Comparison of ENCODE assay signal across 18 cellular contexts in the genomic region with DNA sequence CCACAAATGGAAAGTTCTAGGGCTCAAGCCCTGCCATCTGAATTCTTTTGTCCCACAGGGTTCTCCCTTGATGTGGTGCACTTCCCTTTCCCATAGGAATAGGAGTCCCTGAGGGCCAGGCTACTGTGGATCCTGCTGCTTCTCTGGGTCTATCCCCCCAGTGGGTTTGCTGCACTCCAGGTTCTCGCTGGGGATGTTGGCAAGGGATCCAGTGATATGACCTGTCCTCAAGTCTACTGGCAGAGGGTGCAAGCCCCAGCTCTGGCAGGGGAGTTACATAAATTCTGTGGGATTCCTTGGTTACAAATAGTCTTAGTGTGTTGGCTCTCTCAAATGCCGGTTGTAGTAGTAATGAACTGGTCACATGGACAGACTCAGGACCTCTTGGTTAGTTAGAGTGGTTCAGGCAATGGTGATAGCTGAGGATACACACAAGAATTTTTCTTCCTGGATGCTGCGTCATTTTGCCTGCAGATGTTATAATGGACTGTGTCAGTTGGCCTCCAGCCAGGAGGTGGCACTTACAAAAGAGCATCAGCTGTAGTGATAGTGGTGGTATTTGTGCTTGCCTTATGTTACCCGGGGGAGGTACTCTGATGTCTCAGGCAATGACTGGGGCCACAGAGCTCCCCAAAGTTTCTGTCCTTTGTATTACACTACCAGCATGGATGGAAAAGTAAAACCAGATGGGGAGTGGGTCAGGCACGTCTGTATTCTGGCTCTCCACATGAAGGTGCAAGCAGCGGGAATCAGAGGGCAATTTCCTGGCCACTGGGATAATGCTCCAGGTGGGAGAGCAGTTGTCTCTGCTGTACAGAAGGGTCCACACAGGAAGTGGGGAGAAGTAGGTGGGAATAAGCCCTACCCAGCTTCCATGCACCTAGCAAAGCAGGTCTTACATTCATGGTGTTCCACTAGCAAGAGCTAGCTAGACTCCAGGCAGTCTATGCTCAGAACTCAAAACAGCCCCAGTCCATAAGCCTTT.
DNase-seq lines count a peak whose midpoint lies in the region; ATAC-seq and TF ChIP-seq lines count a peak whose summit lies in the region.
"Had no signal": no experiment of that assay in that cellular context is flagged by ENCODE, and none has a peak within 500 bp of the region (broad histone marks: within the 10 kb centered on the region; RNA-seq: fewer than 3 reads in every experiment).

No MANE protein-coding gene starts in this region.

- H3K9me3 Mint-ChIP-seq in type B pancreatic cell, result peaks cover 3% of the 10 kb centered on the region
- H3K9me3 Mint-ChIP-seq in activated CD4-positive, alpha-beta T cell treated with anti-CD3 and anti-CD28 coated beads for 36 hours (ENCODE audit: low read depth), result peaks cover 2% of the 10 kb centered on the region

- H3K27ac Mint-ChIP-seq in type B pancreatic cell, result no peak overlapping the region
- H3K27ac Mint-ChIP-seq in activated CD4-positive, alpha-beta T cell treated with anti-CD3 and anti-CD28 coated beads for 36 hours, result no peak overlapping the region
- H3K27ac Mint-ChIP-seq: CD4-positive, CD25-positive, alpha-beta regulatory T cell had no signal

- ATAC-seq in activated CD4-positive, alpha-beta T cell treated with anti-CD3 and anti-CD28 coated beads for 36 hours, result no peak
- ATAC-seq: A549 had no signal

- no peak for TF ChIP-seq CTCF in type B pancreatic cell (conservative IDR thresholded peaks at IDR 0.05)

- no peak overlapping the region for H3K4me3 Mint-ChIP-seq in type B pancreatic cell
- no peak overlapping the region for H3K4me3 Mint-ChIP-seq in activated CD4-positive, alpha-beta T cell treated with anti-CD3 and anti-CD28 coated beads for 36 hours
- H3K4me3 Mint-ChIP-seq: CD4-positive, CD25-positive, alpha-beta regulatory T cell had no signal

- CTCF ChIA-PET in activated CD4-positive, alpha-beta T cell treated with anti-CD3 and anti-CD28 coated beads for 36 hours (lab: Charles Lee), result no interaction called here

- H3K4me1 Mint-ChIP-seq in type B pancreatic cell (ENCODE audit: unreplicated experiment), result no peaks in the 10 kb centered on the region
- no peaks in the 10 kb centered on the region for H3K4me1 Mint-ChIP-seq in activated CD4-positive, alpha-beta T cell treated with anti-CD3 and anti-CD28 coated beads for 36 hours
- H3K4me1 Mint-ChIP-seq: CD4-positive, CD25-positive, alpha-beta regulatory T cell had no signal

- H3K36me3 Mint-ChIP-seq in type B pancreatic cell, result no peaks in the 10 kb centered on the region
- H3K36me3 Mint-ChIP-seq in activated CD4-positive, alpha-beta T cell treated with anti-CD3 and anti-CD28 coated beads for 36 hours (ENCODE audit: low read depth), result no peaks in the 10 kb centered on the region
- H3K36me3 Mint-ChIP-seq: CD4-positive, CD25-positive, alpha-beta regulatory T cell had no signal

- POLR2A ChIA-PET in activated CD4-positive, alpha-beta T cell treated with anti-CD3 and anti-CD28 coated beads for 36 hours (lab: Charles Lee), result no interaction called here

- intact Hi-C loops in activated CD4-positive, alpha-beta T cell treated with anti-CD3 and anti-CD28 coated beads for 36 hours (cut with DNase I, micrococcal nuclease), result no loop called here

- DNase-seq in NCI-H345 (lab: John Stamatoyannopoulos, UW) (peak; percentile 31), NCI-H345 treated with DMSO at 0.1 percent for 48 hours (lab: John Stamatoyannopoulos, UW; ENCODE audit: unreplicated experiment) (no peak), DMS53 treated with DMSO at 0.1 percent for 48 hours (lab: John Stamatoyannopoulos, UW; ENCODE audit: unreplicated experiment) (peak; percentile 52), SHP77 treated with DMSO at 0.1 percent for 48 hours (lab: John Stamatoyannopoulos, UW) (peak; percentile 84), type B pancreatic cell (ENCODE audit: extremely low spot score, unreplicated experiment) (peak; percentile 50), epidermal melanocyte (ENCODE audit: insufficient read length, low spot score) (no peak), hypothalamus (lab: John Stamatoyannopoulos, UW) (no peak)
- no peak for DNase-seq in activated CD4-positive, alpha-beta T cell treated with anti-CD3 and anti-CD28 coated beads for 36 hours
- DNase-seq: AML-193; Calu3; CD4-positive, CD25-positive, alpha-beta regulatory T cell; GM23248; KBM-7; NCI-H1048; NCI-H187; NCI-H226; NCI-H774 had no signal

- no peaks in the 10 kb centered on the region for H3K27me3 Mint-ChIP-seq in type B pancreatic cell
- H3K27me3 Mint-ChIP-seq in activated CD4-positive, alpha-beta T cell treated with anti-CD3 and anti-CD28 coated beads for 36 hours, result no peaks in the 10 kb centered on the region
- H3K27me3 Mint-ChIP-seq: CD4-positive, CD25-positive, alpha-beta regulatory T cell had no signal

Comparison
In these comparisons a context has a peak if more than half of its experiments do, and no peak if none do; other contexts are left out.
1. DNase-seq: peak in NCI-H345 (single experiment), DMS53 treated with DMSO at 0.1 percent for 48 hours (single experiment), SHP77 treated with DMSO at 0.1 percent for 48 hours (single experiment) and type B pancreatic cell (single experiment); none in NCI-H345 treated with DMSO at 0.1 percent for 48 hours (single experiment), activated CD4-positive, alpha-beta T cell treated with anti-CD3 and anti-CD28 coated beads for 36 hours (single experiment), epidermal melanocyte (single experiment) and hypothalamus (0 of 51).